Comparison of ENCODE assay signal across 21 cellular contexts in genomic region chr1:27029517-27029916, GRCh38. TPM values are rescaled to one million over a fixed set of nuclear protein-coding genes. Genes with fewer than 3 reads are reported as not detected.
DNase-seq lines count a peak whose midpoint lies in the region; ATAC-seq, FAIRE-seq and TF ChIP-seq lines count a peak whose summit lies in the region.
"Had no signal": no experiment of that assay in that cellular context is flagged by ENCODE, and none has a peak within 500 bp of the region (broad histone marks: within the 10 kb centered on the region; RNA-seq: fewer than 3 reads in every experiment).

No MANE protein-coding gene starts in this region.

- peaks cover 7% of the 10 kb centered on the region for H3K79me1 ChIP-seq in trophoblast cell (ENCODE audit: low read length)

- H3K4me1 ChIP-seq in HepG2 (ENCODE audit: insufficient read depth, low read length) = peaks cover 28% of the 10 kb centered on the region
- peaks cover 0 to 5% (median 0%) of the 10 kb centered on the region in 4 donors for H3K4me1 ChIP-seq in right lobe of liver
- H3K4me1 ChIP-seq in K562 (replicated peaks in 1 of 2; ENCODE audit: control insufficient read depth in 2 of 2, insufficient read depth in 2 of 2, low read length in 2 of 2) = peaks cover 24 to 32% of the 10 kb centered on the region in 2 experiments
- peaks cover 0 to 39% (median 31%) of the 10 kb centered on the region in 4 donors for H3K4me1 ChIP-seq in tibial artery
- H3K4me1 ChIP-seq in tibial nerve = peaks cover 0 to 28% (median 5%) of the 10 kb centered on the region in 4 donors
- peaks cover 7 to 10% of the 10 kb centered on the region in 2 experiments for H3K4me1 ChIP-seq in trophoblast cell (ENCODE audit: control insufficient read depth in 1 of 2, insufficient read depth in 2 of 2, low read length in 2 of 2)

- H3K36me3 ChIP-seq in HepG2 (replicated peaks in 1 of 2; ENCODE audit: control insufficient read depth in 1 of 2, insufficient read depth in 2 of 2, low read length in 2 of 2) (no peaks in the 10 kb centered on the region), right lobe of liver (no peaks in the 10 kb centered on the region), K562 (ENCODE audit: control insufficient read depth, insufficient read depth, low read length) (no peaks in the 10 kb centered on the region), tibial artery (no peaks in the 10 kb centered on the region), tibial nerve (no peaks in the 10 kb centered on the region), trophoblast cell (ENCODE audit: control insufficient read depth in 1 of 2, insufficient read depth in 2 of 2, low read length in 2 of 2) (no peaks in the 10 kb centered on the region)
- H3K36me3 ChIP-seq: BLaER1 treated with 17β-estradiol and CSF1 and Interleukin-3, amounts not matched to agents 10 nM and 100 nM had no signal

- H3K27me3 Mint-ChIP-seq in nephron (ENCODE audit: low read depth) = no peaks in the 10 kb centered on the region
- peaks cover 5% of the 10 kb centered on the region for H3K27me3 Mint-ChIP-seq in activated naive CD8-positive, alpha-beta T cell treated with anti-CD3 and anti-CD28 coated beads, Interleukin-2, amount 50 U/mL, for 24 hours

- H2AK5ac ChIP-seq in trophoblast cell (ENCODE audit: low read length) = no peak overlapping the region

- peaks cover 9% of the 10 kb centered on the region for H3K4me1 Mint-ChIP-seq in nephron
- no peaks in the 10 kb centered on the region for H3K4me1 Mint-ChIP-seq in activated naive CD8-positive, alpha-beta T cell treated with anti-CD3 and anti-CD28 coated beads, Interleukin-2, amount 50 U/mL, for 24 hours
- H3K4me1 Mint-ChIP-seq: CD4-positive, CD25-positive, alpha-beta regulatory T cell; CD8-positive, alpha-beta memory T cell had no signal

- H3K9me1 ChIP-seq in K562 (ENCODE audit: control insufficient read depth, insufficient read depth, low read length) = no peaks in the 10 kb centered on the region

- ATAC-seq in HepG2 (no peak), right lobe of liver (no peak), K562 (no peak)
- no peak for ATAC-seq in activated naive CD8-positive, alpha-beta T cell treated with anti-CD3 and anti-CD28 coated beads, Interleukin-2, amount 50 U/mL, for 24 hours
- ATAC-seq: GM12878 had no signal

- H3K23ac ChIP-seq in trophoblast cell (ENCODE audit: low read length) = no peak overlapping the region

- H3K36me3 Mint-ChIP-seq in nephron (ENCODE audit: low read depth) = no peaks in the 10 kb centered on the region
- no peaks in the 10 kb centered on the region for H3K36me3 Mint-ChIP-seq in activated naive CD8-positive, alpha-beta T cell treated with anti-CD3 and anti-CD28 coated beads, Interleukin-2, amount 50 U/mL, for 24 hours (ENCODE audit: low read depth)
- H3K36me3 Mint-ChIP-seq: CD4-positive, CD25-positive, alpha-beta regulatory T cell; CD8-positive, alpha-beta memory T cell had no signal

- no peak overlapping the region for H3K27ac ChIP-seq in HepG2 (ENCODE audit: extremely low read length, insufficient read depth, low read length)
- H3K27ac ChIP-seq in right lobe of liver = no peak overlapping the region
- no peak overlapping the region; the same call in 2 of the 3 replicates for H3K27ac ChIP-seq in K562 (ENCODE audit: extremely low read depth, low read depth, low read length)
- H3K27ac ChIP-seq in tibial artery = peak overlapping the region; percentile 81 to 83
- no peak overlapping the region for H3K27ac ChIP-seq in tibial nerve
- no peak overlapping the region for H3K27ac ChIP-seq in trophoblast cell (ENCODE audit: low read depth, low read length)
- H3K27ac ChIP-seq: BLaER1 treated with 17β-estradiol and CSF1 and Interleukin-3, amounts not matched to agents 10 nM and 100 nM; GM23248 had no signal

- WGBS in HepG2 (ENCODE audit: low lambda C conversion rate) = 90% methylated on average over 3 of the region's 9 CpGs
- 50% methylated on average over 1 of the region's 9 CpGs for WGBS in right lobe of liver (ENCODE audit: insufficient coverage, low coverage, low lambda C conversion rate, missing lambda C conversion rate)
- 72% methylated on average over 8 of the region's 9 CpGs for WGBS in K562 (ENCODE audit: insufficient coverage, low coverage, missing lambda C conversion rate)
- WGBS in tibial nerve, 2 donors = 85 to 86% methylated on average over 9 of the region's 9 CpGs
- no CpG with 5 or more reads among the region's 9 CpGs for WGBS in trophoblast cell (ENCODE audit: extremely low coverage, insufficient coverage, insufficient read length)

- no peak overlapping the region for H3K4me3 ChIP-seq in HepG2 (replicated peaks in 1 of 3; ENCODE audit: insufficient read depth in 1 of 3, low read depth in 2 of 3, low read length in 3 of 3)
- no peak overlapping the region for H3K4me3 ChIP-seq in right lobe of liver
- no peak overlapping the region for H3K4me3 ChIP-seq in K562
- no peak overlapping the region for H3K4me3 ChIP-seq in tibial artery
- no peak overlapping the region for H3K4me3 ChIP-seq in tibial nerve
- no peak overlapping the region for H3K4me3 ChIP-seq in trophoblast cell (ENCODE audit: low read depth, low read length)
- H3K4me3 ChIP-seq: BLaER1 treated with 17β-estradiol and CSF1 and Interleukin-3, amounts not matched to agents 10 nM and 100 nM; GM12878; GM23248 had no signal

- no TSS peak for BruUV-seq in HepG2 (replicated peaks; lab: Mats Ljungman, UMichigan)
- no TSS peak for BruUV-seq in K562 (replicated peaks; lab: Mats Ljungman, UMichigan)

- TF ChIP-seq EP300 in HepG2 (IDR thresholded peaks at IDR 0.05; ENCODE audit: low read depth in 2 of 2, low read length in 2 of 2) = no peak
- no peak for TF ChIP-seq EP300 in HepG2 (CRISPR knock-in tag; IDR thresholded peaks at IDR 0.05; ENCODE audit: borderline replicate concordance)
- no peak for TF ChIP-seq EP300 in K562 (IDR thresholded peaks at IDR 0.05; ENCODE audit: low read length)
- TF ChIP-seq EP300 in tibial nerve (IDR thresholded peaks at IDR 0.05) = no peak

- H2AFZ ChIP-seq in HepG2 (ENCODE audit: low read length) (no peak overlapping the region), K562 (ENCODE audit: low read depth, low read length) (peak overlapping the region; percentile 61), trophoblast cell (ENCODE audit: insufficient read depth, low read length, poor library complexity) (no peak overlapping the region)
- H2AFZ ChIP-seq: GM23248 had no signal

- in situ Hi-C loops in HepG2 (cut with HindIII; ENCODE audit: extremely low pct_ligation_motif_present, low pct_unique_long_range_greater_than_20kb) (no loop called here), K562 (cut with MboI) (no loop called here)

- no peak for TF ChIP-seq POLR2A in HepG2 (IDR thresholded peaks at IDR 0.05; ENCODE audit: insufficient read depth in 1 of 2, low read depth in 2 of 2, low read length in 2 of 2)
- no peak for TF ChIP-seq POLR2A in right lobe of liver (IDR thresholded peaks at IDR 0.05)
- no peak for TF ChIP-seq POLR2A in K562 (conservative IDR thresholded peaks at IDR 0.05)
- no peak for TF ChIP-seq POLR2A in tibial nerve (IDR thresholded peaks at IDR 0.05)

- H3K79me2 ChIP-seq in HepG2 (ENCODE audit: insufficient read depth, low read length) = no peaks in the 10 kb centered on the region
- no peaks in the 10 kb centered on the region for H3K79me2 ChIP-seq in K562 (ENCODE audit: control insufficient read depth, insufficient read depth, low read length)
- peaks cover 6% of the 10 kb centered on the region for H3K79me2 ChIP-seq in trophoblast cell (ENCODE audit: control insufficient read depth, insufficient read depth, low read length, poor library complexity)

- no peak overlapping the region for H3K4ac ChIP-seq in trophoblast cell (ENCODE audit: low read depth, low read length)

- H4K12ac ChIP-seq in trophoblast cell (ENCODE audit: low read depth, low read length) = no peak overlapping the region

- CTCF ChIA-PET in HepG2 (lab: Yijun Ruan, JAX; ENCODE audit: low intra/inter-chr PET ratio, low total read pairs) = no interaction called here
- CTCF ChIA-PET in K562 (lab: Yijun Ruan, JAX; ENCODE audit: low intra/inter-chr PET ratio) = no interaction called here

- no peak for TF ChIP-seq CTCF in HepG2 (CRISPR knock-in tag; IDR thresholded peaks at IDR 0.05)
- no peak for TF ChIP-seq CTCF in right lobe of liver (IDR thresholded peaks at IDR 0.05)
- TF ChIP-seq CTCF in K562 (IDR thresholded peaks at IDR 0.05 in 2 of 3, conservative IDR thresholded peaks at IDR 0.05 in 1 of 3; ENCODE audit: insufficient read depth in 2 of 3, low read depth in 1 of 3, low read length in 3 of 3) = no peak
- TF ChIP-seq CTCF in nephron (IDR thresholded peaks at IDR 0.05; ENCODE audit: unreplicated experiment in 3 of 3) = no peak
- TF ChIP-seq CTCF in tibial artery (IDR thresholded peaks at IDR 0.05) = no peak
- TF ChIP-seq CTCF in tibial nerve (IDR thresholded peaks at IDR 0.05) = no peak

- H2BK5ac ChIP-seq in trophoblast cell (ENCODE audit: low read depth, low read length, poor library complexity) = no peak overlapping the region

- no peak for FAIRE-seq in HepG2 (lab: Jason Lieb, UNC)
- FAIRE-seq in K562 (lab: Jason Lieb, UNC) = no peak
- FAIRE-seq: GM12878, H54 had no signal

- no peak overlapping the region for H4K91ac ChIP-seq in trophoblast cell (ENCODE audit: low read depth, low read length)

- H4K20me1 ChIP-seq in HepG2 (ENCODE audit: insufficient read depth, low read length) (no peaks in the 10 kb centered on the region), K562 (replicated peaks; ENCODE audit: control insufficient read depth, insufficient read depth, low read length) (no peaks in the 10 kb centered on the region)
- H4K20me1 ChIP-seq: BLaER1 treated with 17β-estradiol and CSF1 and Interleukin-3, amounts not matched to agents 10 nM and 100 nM had no signal

- no peak overlapping the region for H2BK12ac ChIP-seq in trophoblast cell (ENCODE audit: low read length)

- no peaks in the 10 kb centered on the region for H3K9me3 Mint-ChIP-seq in nephron
- H3K9me3 Mint-ChIP-seq in activated naive CD8-positive, alpha-beta T cell treated with anti-CD3 and anti-CD28 coated beads, Interleukin-2, amount 50 U/mL, for 24 hours = no peaks in the 10 kb centered on the region
- H3K9me3 Mint-ChIP-seq: CD8-positive, alpha-beta memory T cell had no signal

- no peak for DNase-seq in HepG2 (ENCODE audit: low spot score)
- DNase-seq in right lobe of liver = no peak
- DNase-seq in K562 (ENCODE audit: extremely low read depth in 1 of 4, low spot score in 3 of 4) = no peak
- no peak for DNase-seq in tibial artery
- DNase-seq in tibial nerve (ENCODE audit: low spot score in 2 of 2) = no peak
- DNase-seq in trophoblast cell = no peak
- no peak for DNase-seq in activated naive CD8-positive, alpha-beta T cell treated with anti-CD3 and anti-CD28 coated beads, Interleukin-2, amount 50 U/mL, for 24 hours
- DNase-seq: CD4-positive, CD25-positive, alpha-beta regulatory T cell; CD8-positive, alpha-beta memory T cell; COR-L47; DMS 273 treated with DMSO at 0.1 percent for 48 hours; DMS53; DND-41; EL; GM23248; HCEC 1CT had no signal

- intact Hi-C loops in HepG2 (cut with micrococcal nuclease; ENCODE audit: unreplicated experiment) (no loop called here), right lobe of liver (cut with DNase I) (no loop called here), K562 (cut with micrococcal nuclease) (no loop called here), tibial artery (cut with DNase I; ENCODE audit: low total_unique reads) (no loop called here)

- TF ChIP-seq RAD21 in HepG2 (CRISPR knock-in tag; IDR thresholded peaks at IDR 0.05) (no peak), K562 (CRISPR knock-in tag; conservative IDR thresholded peaks at IDR 0.05 in 1 of 2, IDR thresholded peaks at IDR 0.05 in 1 of 2) (no peak)

- no peaks in the 10 kb centered on the region for H3K9me3 ChIP-seq in HepG2 (ENCODE audit: low read length)
- no peaks in the 10 kb centered on the region for H3K9me3 ChIP-seq in right lobe of liver
- H3K9me3 ChIP-seq in K562 (replicated peaks; ENCODE audit: control insufficient read depth, insufficient read depth, low read depth, low read length) = no peaks in the 10 kb centered on the region
- H3K9me3 ChIP-seq in tibial artery = no peaks in the 10 kb centered on the region
- no peaks in the 10 kb centered on the region for H3K9me3 ChIP-seq in tibial nerve
- no peaks in the 10 kb centered on the region for H3K9me3 ChIP-seq in trophoblast cell (ENCODE audit: insufficient read depth, low read depth, low read length)
- H3K9me3 ChIP-seq: BLaER1 treated with 17β-estradiol and CSF1 and Interleukin-3, amounts not matched to agents 10 nM and 100 nM had no signal

- no peak overlapping the region for H3K14ac ChIP-seq in trophoblast cell (ENCODE audit: low read length)

- H3K9ac ChIP-seq in HepG2 (ENCODE audit: insufficient read depth, low read depth, low read length) (no peak overlapping the region), K562 (ENCODE audit: insufficient read depth in 1 of 2, low read depth in 2 of 2, low read length in 2 of 2) (no peak overlapping the region), trophoblast cell (ENCODE audit: low read length) (no peak overlapping the region)
- H3K9ac ChIP-seq: BLaER1 treated with 17β-estradiol and CSF1 and Interleukin-3, amounts not matched to agents 10 nM and 100 nM; GM23248 had no signal

- POLR2A ChIA-PET in HepG2 (lab: Yijun Ruan, JAX) = no interaction called here
- POLR2A ChIA-PET in K562 (lab: Yijun Ruan, JAX) = interaction anchor here (1.3 kb wide), 1 partner anchor 13 kb away, joined by 4 read pairs; no protein-coding TSS in a partner anchor

- H2BK120ac ChIP-seq in trophoblast cell (ENCODE audit: insufficient read depth, low read length, poor library complexity) = no peak overlapping the region

- H3K18ac ChIP-seq in trophoblast cell (ENCODE audit: low read length) = no peak overlapping the region

- H3K4me2 ChIP-seq in HepG2 (ENCODE audit: low read depth, low read length) = no peak overlapping the region
- no peak overlapping the region for H3K4me2 ChIP-seq in K562 (ENCODE audit: insufficient read depth, low read length)
- H3K4me2 ChIP-seq in trophoblast cell (ENCODE audit: low read length) = no peak overlapping the region

- H4K8ac ChIP-seq in trophoblast cell (ENCODE audit: low read depth, low read length) = no peak overlapping the region

- peak overlapping the region in 2 of 3 experiments; percentile 45 to 75 for H3K27ac Mint-ChIP-seq in nephron
- H3K27ac Mint-ChIP-seq in activated naive CD8-positive, alpha-beta T cell treated with anti-CD3 and anti-CD28 coated beads, Interleukin-2, amount 50 U/mL, for 24 hours = no peak overlapping the region
- H3K27ac Mint-ChIP-seq: B cell; CD4-positive, CD25-positive, alpha-beta regulatory T cell had no signal

- H3K27me3 ChIP-seq in HepG2 (ENCODE audit: control insufficient read depth in 1 of 2, insufficient read depth in 2 of 2, low read length in 2 of 2) (peaks cover 0 to 8% of the 10 kb centered on the region in 2 experiments; a peak in 3 of 5 replicates), right lobe of liver (no peaks in the 10 kb centered on the region), K562 (ENCODE audit: control insufficient read depth in 2 of 2, insufficient read depth in 2 of 2, low read length in 2 of 2) (no peaks in the 10 kb centered on the region), tibial artery (no peaks in the 10 kb centered on the region), tibial nerve (no peaks in the 10 kb centered on the region), trophoblast cell (ENCODE audit: insufficient read depth, low read length) (no peaks in the 10 kb centered on the region)
- H3K27me3 ChIP-seq: BLaER1 treated with 17β-estradiol and CSF1 and Interleukin-3, amounts not matched to agents 10 nM and 100 nM had no signal

- no peak overlapping the region for H3K4me3 Mint-ChIP-seq in nephron
- H3K4me3 Mint-ChIP-seq in activated naive CD8-positive, alpha-beta T cell treated with anti-CD3 and anti-CD28 coated beads, Interleukin-2, amount 50 U/mL, for 24 hours = no peak overlapping the region
- H3K4me3 Mint-ChIP-seq: B cell; CD4-positive, CD25-positive, alpha-beta regulatory T cell; CD8-positive, alpha-beta memory T cell had no signal

RNA-seq across cellular contexts. Expression of gene TENT5B, which starts 16.9 kb away (rescaled TPM):
- total RNA-seq in HepG2 (2016; rRNA removed; fragmentation: Illumina TruSeq; extraction: Trizol) (0.62 and 0.88 TPM in 2 replicates), right lobe of liver (under 1 TPM in 4 of 6 experiments, not detected in 2; 0.11 to 0.49 (median 0.29) TPM), K562 (2014; rRNA removed) (1.3 and 2.9 TPM in 2 replicates), K562 (2014; rRNA removed; fragmentation: Illumina TruSeq; extraction: Trizol) (0.25 and 0.29 TPM in 2 replicates), K562 (2015; rRNA removed; fragmentation: Illumina TruSeq; extraction: Trizol) (0.60 and 0.83 TPM in 2 replicates), K562 (2021) (1.6 and 1.7 TPM in 2 replicates), tibial nerve (10 to 100 TPM; 11.7 to 36.3 (median 27.4) TPM)
- total RNA-seq in HepG2 (2016; cell fraction: cytosol; rRNA removed; fragmentation: Illumina TruSeq; extraction: Trizol; ENCODE audit: low read depth) = 0.35 and 0.40 TPM in 2 replicates
- total RNA-seq in HepG2 (2016; cell fraction: insoluble cytoplasmic fraction; rRNA removed; fragmentation: Illumina TruSeq; extraction: Trizol) = 0.42 and 0.65 TPM in 2 replicates
- total RNA-seq in HepG2 (2016; cell fraction: membrane; rRNA removed; fragmentation: Illumina TruSeq; extraction: Trizol) = 0.52 and 0.53 TPM in 2 replicates
- 0.38 and 0.71 TPM in 2 replicates for total RNA-seq in HepG2 (2016; cell fraction: nucleus; rRNA removed; fragmentation: Illumina TruSeq; extraction: Trizol)
- polyA plus RNA-seq in HepG2 (2011; rRNA removed) (0.13 and 0.22 TPM in 2 replicates), K562 (2011; rRNA removed) (0.39 and 0.61 TPM in 2 replicates), K562 (2014; fragmentation: Illumina TruSeq; extraction: Trizol) (0.48 and 0.54 TPM in 2 replicates), K562 (2014; fragmentation: Nextera tagmentation; extraction: Ambion mirVana) (under 1 TPM in 1 of 2 experiments, not detected in 1; 0.07 TPM), K562 (2014; rRNA removed) (0.93 TPM in 2 replicates)
- polyA plus RNA-seq in HepG2 (2011; cell fraction: cytosol; rRNA removed) = 0.13 and 0.24 TPM in 2 replicates
- polyA plus RNA-seq in HepG2 (2011; cell fraction: nucleus; rRNA removed) = 0.12 and 0.23 TPM in 2 replicates
- polyA plus RNA-seq in HepG2 (2012) = 0.16 TPM in 1 of 2 replicates, not detected in the other
- polyA plus RNA-seq in HepG2 (2016; cell fraction: cytosol; fragmentation: Illumina TruSeq; extraction: Trizol; ENCODE audit: low read depth) = 0.12 and 0.17 TPM in 2 replicates
- 0.46 and 0.58 TPM in 2 replicates for polyA plus RNA-seq in HepG2 (2016; cell fraction: insoluble cytoplasmic fraction; fragmentation: Illumina TruSeq; extraction: Trizol; ENCODE audit: low read depth)
- 0.20 and 0.32 TPM in 2 replicates for polyA plus RNA-seq in HepG2 (2016; cell fraction: membrane; fragmentation: Illumina TruSeq; extraction: Trizol; ENCODE audit: low read depth)
- polyA plus RNA-seq in HepG2 (2016; cell fraction: nucleus; fragmentation: Illumina TruSeq; extraction: Trizol; ENCODE audit: insufficient read depth, low read depth) = 0.37 and 0.77 TPM in 2 replicates
- polyA minus RNA-seq in HepG2 (2011; rRNA and poly(A)+ RNA removed; ENCODE audit: low replicate concordance) = 0.96 and 5.4 TPM in 2 replicates
- polyA minus RNA-seq in HepG2 (2011; cell fraction: cytosol; rRNA and poly(A)+ RNA removed) = not detected in 2 replicates
- polyA minus RNA-seq in HepG2 (2011; cell fraction: nucleus; rRNA and poly(A)+ RNA removed) = 0.37 and 0.39 TPM in 2 replicates
- 0.62 and 1.6 TPM in 2 replicates for total RNA-seq in K562 (2011; cell fraction: chromatin; rRNA removed; ENCODE audit: low replicate concordance)
- 1.7 and 2.0 TPM in 2 replicates for total RNA-seq in K562 (2011; cell fraction: nucleolus; rRNA removed)
- total RNA-seq in K562 (2011; cell fraction: nucleoplasm; rRNA removed) = 1.1 and 1.4 TPM in 2 replicates
- polyA plus RNA-seq in K562 (2011; cell fraction: cytosol; rRNA removed) = 0.77 and 0.98 TPM in 2 replicates
- 0.44 and 0.67 TPM in 2 replicates for polyA plus RNA-seq in K562 (2011; cell fraction: nucleus; rRNA removed)
- polyA plus RNA-seq in K562 (2012) = 0.77 and 0.80 TPM in 2 replicates
- 0.42 and 0.84 TPM in 2 replicates for polyA minus RNA-seq in K562 (2011; rRNA and poly(A)+ RNA removed)
- 0.48 and 1.1 TPM in 2 replicates for polyA minus RNA-seq in K562 (2011; cell fraction: cytosol; rRNA and poly(A)+ RNA removed)
- polyA minus RNA-seq in K562 (2011; cell fraction: nucleus; rRNA and poly(A)+ RNA removed) = 0.81 and 1.2 TPM in 2 replicates
- 10.9 and 11.1 TPM in 2 replicates for polyA plus RNA-seq in trophoblast cell (2013)
- total RNA-seq: CD4-positive, CD25-positive, alpha-beta regulatory T cell; CD8-positive, alpha-beta memory T cell had no signal
- polyA plus RNA-seq: CD4-positive, CD25-positive, alpha-beta regulatory T cell; CD8-positive, alpha-beta memory T cell had no signal

RNA-seq across cellular contexts. Expression of gene TRNP1, which starts 36.0 kb away (rescaled TPM):
- total RNA-seq in HepG2 (2016; rRNA removed; fragmentation: Illumina TruSeq; extraction: Trizol) = 35.6 and 42.0 TPM in 2 replicates
- total RNA-seq in HepG2 (2016; cell fraction: cytosol; rRNA removed; fragmentation: Illumina TruSeq; extraction: Trizol; ENCODE audit: low read depth) = 45.9 and 49.6 TPM in 2 replicates
- total RNA-seq in HepG2 (2016; cell fraction: insoluble cytoplasmic fraction; rRNA removed; fragmentation: Illumina TruSeq; extraction: Trizol) = 32.9 and 43.5 TPM in 2 replicates
- 78.4 and 79.4 TPM in 2 replicates for total RNA-seq in HepG2 (2016; cell fraction: membrane; rRNA removed; fragmentation: Illumina TruSeq; extraction: Trizol)
- 20.2 and 26.8 TPM in 2 replicates for total RNA-seq in HepG2 (2016; cell fraction: nucleus; rRNA removed; fragmentation: Illumina TruSeq; extraction: Trizol)
- 158 and 166 TPM in 2 replicates for polyA plus RNA-seq in HepG2 (2011; rRNA removed)
- polyA plus RNA-seq in HepG2 (2011; cell fraction: cytosol; rRNA removed) = 196 and 254 TPM in 2 replicates
- 52.2 and 66.1 TPM in 2 replicates for polyA plus RNA-seq in HepG2 (2011; cell fraction: nucleus; rRNA removed)
- polyA plus RNA-seq in HepG2 (2012) = 56.7 and 66.7 TPM in 2 replicates
- polyA plus RNA-seq in HepG2 (2016; cell fraction: cytosol; fragmentation: Illumina TruSeq; extraction: Trizol; ENCODE audit: low read depth) = 79.2 and 85.4 TPM in 2 replicates
- polyA plus RNA-seq in HepG2 (2016; cell fraction: insoluble cytoplasmic fraction; fragmentation: Illumina TruSeq; extraction: Trizol; ENCODE audit: low read depth) = 57.7 and 57.9 TPM in 2 replicates
- polyA plus RNA-seq in HepG2 (2016; cell fraction: membrane; fragmentation: Illumina TruSeq; extraction: Trizol; ENCODE audit: low read depth) = 101 and 110 TPM in 2 replicates
- 41.5 and 46.3 TPM in 2 replicates for polyA plus RNA-seq in HepG2 (2016; cell fraction: nucleus; fragmentation: Illumina TruSeq; extraction: Trizol; ENCODE audit: insufficient read depth, low read depth)
- 0.21 and 97.7 TPM in 2 replicates for polyA minus RNA-seq in HepG2 (2011; rRNA and poly(A)+ RNA removed; ENCODE audit: low replicate concordance)
- 44.5 and 48.8 TPM in 2 replicates for polyA minus RNA-seq in HepG2 (2011; cell fraction: cytosol; rRNA and poly(A)+ RNA removed)
- polyA minus RNA-seq in HepG2 (2011; cell fraction: nucleus; rRNA and poly(A)+ RNA removed) = 41.1 and 55.3 TPM in 2 replicates
- 10 to 100 TPM in 2 of 6 experiments, 1 to 10 TPM in 4; 2.0 to 24.8 (median 6.7) TPM for total RNA-seq in right lobe of liver
- total RNA-seq in K562 (2011; cell fraction: chromatin; rRNA removed; ENCODE audit: low replicate concordance) = 0.90 and 1.7 TPM in 2 replicates
- 1.3 and 1.8 TPM in 2 replicates for total RNA-seq in K562 (2011; cell fraction: nucleolus; rRNA removed)
- 1.3 TPM in 2 replicates for total RNA-seq in K562 (2011; cell fraction: nucleoplasm; rRNA removed)
- 1.1 and 1.2 TPM in 2 replicates for total RNA-seq in K562 (2014; rRNA removed)
- 0.73 and 0.95 TPM in 2 replicates for total RNA-seq in K562 (2014; rRNA removed; fragmentation: Illumina TruSeq; extraction: Trizol)
- 0.26 and 0.47 TPM in 2 replicates for total RNA-seq in K562 (2015; rRNA removed; fragmentation: Illumina TruSeq; extraction: Trizol)
- 0.95 and 2.3 TPM in 2 replicates for total RNA-seq in K562 (2021)
- 0.98 and 1.9 TPM in 2 replicates for polyA plus RNA-seq in K562 (2011; rRNA removed)
- polyA plus RNA-seq in K562 (2011; cell fraction: cytosol; rRNA removed) = 1.7 and 2.1 TPM in 2 replicates
- 1.1 and 1.7 TPM in 2 replicates for polyA plus RNA-seq in K562 (2011; cell fraction: nucleus; rRNA removed)
- polyA plus RNA-seq in K562 (2012) = 0.29 and 0.94 TPM in 2 replicates
- 0.98 and 1.4 TPM in 2 replicates for polyA plus RNA-seq in K562 (2014; fragmentation: Illumina TruSeq; extraction: Trizol)
- polyA plus RNA-seq in K562 (2014; fragmentation: Nextera tagmentation; extraction: Ambion mirVana) = under 1 TPM; 0.03 to 0.14 TPM
- polyA plus RNA-seq in K562 (2014; rRNA removed) = 0.97 and 1.3 TPM in 2 replicates
- polyA minus RNA-seq in K562 (2011; rRNA and poly(A)+ RNA removed) = 0.32 and 0.90 TPM in 2 replicates
- polyA minus RNA-seq in K562 (2011; cell fraction: cytosol; rRNA and poly(A)+ RNA removed) = 0.38 TPM in 1 of 2 replicates, not detected in the other
- 0.81 and 1.1 TPM in 2 replicates for polyA minus RNA-seq in K562 (2011; cell fraction: nucleus; rRNA and poly(A)+ RNA removed)
- 10 to 100 TPM; 15.0 to 55.7 (median 52.4) TPM for total RNA-seq in tibial nerve
- polyA plus RNA-seq in trophoblast cell (2013) = 1.8 and 2.3 TPM in 2 replicates
- total RNA-seq: CD4-positive, CD25-positive, alpha-beta regulatory T cell had no signal
- polyA plus RNA-seq: CD4-positive, CD25-positive, alpha-beta regulatory T cell; CD8-positive, alpha-beta memory T cell; GM12878 had no signal

Comparison
In these comparisons a context has a peak if more than half of its experiments do, and no peak if none do; other contexts are left out.
1. H3K27ac ChIP-seq: peak in tibial artery (2 of 2); none in HepG2 (single experiment), right lobe of liver (0 of 3), K562 (single experiment), tibial nerve (0 of 4) and trophoblast cell (single experiment).
2. Of the 241 proteins assayed by ChIP-seq in both HepG2 and K562: peak only in HepG2: none; only in K562: ADNP, CBX1, CHD4, HDAC2, IRF2, PHF20 and 2 more; in both: KDM1A; in neither: 232.